1 cellular context compared by ENCODE assay signal in the genomic region with DNA sequence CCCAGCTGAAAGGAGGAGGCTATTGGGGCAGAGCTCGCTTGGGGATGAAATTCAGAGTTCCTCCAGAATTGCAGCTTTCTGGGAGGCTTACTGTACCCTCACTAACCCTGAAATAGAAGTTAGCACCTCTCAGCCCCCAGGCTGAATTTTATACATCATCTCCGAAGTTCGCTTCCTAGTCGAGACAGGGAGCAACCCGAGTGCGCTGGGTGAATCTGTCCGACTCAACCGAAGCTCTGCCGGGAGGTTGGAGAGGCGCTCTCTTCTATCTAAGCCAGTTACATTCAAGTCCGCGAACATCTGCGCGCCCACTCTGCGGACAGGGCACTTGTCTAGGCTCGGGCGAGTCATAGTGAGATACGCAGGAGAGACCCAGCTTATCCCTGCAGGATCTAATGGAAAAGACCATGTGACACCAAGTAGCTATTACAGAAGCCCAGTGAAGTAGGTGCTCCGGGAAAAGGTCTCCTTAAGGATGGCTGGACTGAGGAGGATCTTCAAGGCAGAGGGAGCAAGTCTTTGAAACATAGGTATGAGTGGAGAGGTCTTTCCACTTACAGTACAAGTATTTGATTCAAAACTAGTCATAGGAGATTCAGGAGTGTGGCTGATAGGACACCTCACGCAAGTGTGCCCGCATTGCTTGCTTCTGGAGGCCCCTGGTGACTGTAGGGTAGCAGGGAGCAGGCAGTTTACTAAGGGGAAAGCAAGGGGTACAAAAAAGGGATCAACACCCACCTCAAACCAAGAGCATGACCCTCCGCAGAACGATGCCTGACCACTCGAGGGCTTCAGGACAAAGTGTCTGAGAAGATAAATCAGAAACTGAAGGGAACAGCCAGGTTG.
TF ChIP-seq lines count a peak whose summit lies in the region.

No MANE protein-coding gene starts in this region.

TF ChIP-seq in GM12878, 131 proteins besides CTCF, POLR2A, EP300 and RAD21:
- no peak for TF ChIP-seq NFXL1 (IDR thresholded peaks at IDR 0.05; ENCODE audit: borderline replicate concordance)
- no peak for TF ChIP-seq ASH2L (IDR thresholded peaks at IDR 0.05; ENCODE audit: borderline replicate concordance, low read depth)
- TF ChIP-seq TBL1XR1 (IDR thresholded peaks at IDR 0.05; ENCODE audit: low read depth, low read length), result no peak
- no peak for TF ChIP-seq MTA2 (IDR thresholded peaks at IDR 0.05; ENCODE audit: low read depth)
- no peak for TF ChIP-seq ZNF592 (IDR thresholded peaks at IDR 0.05)
- TF ChIP-seq, protein P1, sequence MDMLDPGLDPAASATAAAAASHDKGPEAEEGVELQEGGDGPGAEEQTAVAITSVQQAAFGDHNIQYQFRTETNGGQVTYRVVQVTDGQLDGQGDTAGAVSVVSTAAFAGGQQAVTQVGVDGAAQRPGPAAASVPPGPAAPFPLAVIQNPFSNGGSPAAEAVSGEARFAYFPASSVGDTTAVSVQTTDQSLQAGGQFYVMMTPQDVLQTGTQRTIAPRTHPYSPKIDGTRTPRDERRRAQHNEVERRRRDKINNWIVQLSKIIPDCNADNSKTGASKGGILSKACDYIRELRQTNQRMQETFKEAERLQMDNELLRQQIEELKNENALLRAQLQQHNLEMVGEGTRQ (IDR thresholded peaks at IDR 0.05; ENCODE audit: borderline replicate concordance, low read depth, low read length), result no peak
- no peak for TF ChIP-seq IRF3 (IDR thresholded peaks at IDR 0.05)
- TF ChIP-seq ZNF24 (IDR thresholded peaks at IDR 0.05), result no peak
- no peak for TF ChIP-seq ZNF687 (IDR thresholded peaks at IDR 0.05)
- TF ChIP-seq NRF1 (conservative IDR thresholded peaks at IDR 0.05; ENCODE audit: low read depth, low read length), result no peak
- TF ChIP-seq BACH1 (IDR thresholded peaks at IDR 0.05; ENCODE audit: borderline replicate concordance), result no peak
- TF ChIP-seq SREBF2 (IDR thresholded peaks at IDR 0.05; ENCODE audit: low read length), result no peak
- no peak for TF ChIP-seq ZBED1 (IDR thresholded peaks at IDR 0.05; ENCODE audit: borderline replicate concordance)
- TF ChIP-seq, protein P2, sequence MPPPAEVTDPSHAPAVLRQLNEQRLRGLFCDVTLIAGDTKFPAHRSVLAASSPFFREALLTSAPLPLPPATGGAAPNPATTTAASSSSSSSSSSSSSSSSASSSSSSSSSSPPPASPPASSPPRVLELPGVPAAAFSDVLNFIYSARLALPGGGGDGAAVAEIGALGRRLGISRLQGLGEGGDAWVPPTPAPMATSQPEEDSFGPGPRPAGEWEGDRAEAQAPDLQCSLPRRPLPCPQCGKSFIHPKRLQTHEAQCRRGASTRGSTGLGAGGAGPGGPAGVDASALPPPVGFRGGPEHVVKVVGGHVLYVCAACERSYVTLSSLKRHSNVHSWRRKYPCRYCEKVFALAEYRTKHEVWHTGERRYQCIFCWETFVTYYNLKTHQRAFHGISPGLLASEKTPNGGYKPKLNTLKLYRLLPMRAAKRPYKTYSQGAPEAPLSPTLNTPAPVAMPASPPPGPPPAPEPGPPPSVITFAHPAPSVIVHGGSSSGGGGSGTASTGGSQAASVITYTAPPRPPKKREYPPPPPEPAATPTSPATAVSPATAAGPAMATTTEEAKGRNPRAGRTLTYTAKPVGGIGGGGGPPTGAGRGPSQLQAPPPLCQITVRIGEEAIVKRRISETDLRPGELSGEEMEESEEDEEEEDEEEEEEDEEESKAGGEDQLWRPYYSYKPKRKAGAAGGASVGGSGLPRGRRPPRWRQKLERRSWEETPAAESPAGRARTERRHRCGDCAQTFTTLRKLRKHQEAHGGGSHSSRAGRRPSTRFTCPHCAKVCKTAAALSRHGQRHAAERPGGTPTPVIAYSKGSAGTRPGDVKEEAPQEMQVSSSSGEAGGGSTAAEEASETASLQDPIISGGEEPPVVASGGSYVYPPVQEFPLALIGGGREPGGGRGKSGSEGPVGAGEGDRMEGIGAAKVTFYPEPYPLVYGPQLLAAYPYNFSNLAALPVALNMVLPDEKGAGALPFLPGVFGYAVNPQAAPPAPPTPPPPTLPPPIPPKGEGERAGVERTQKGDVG (CRISPR knock-in tag; IDR thresholded peaks at IDR 0.05), result no peak
